In the genomic region with DNA sequence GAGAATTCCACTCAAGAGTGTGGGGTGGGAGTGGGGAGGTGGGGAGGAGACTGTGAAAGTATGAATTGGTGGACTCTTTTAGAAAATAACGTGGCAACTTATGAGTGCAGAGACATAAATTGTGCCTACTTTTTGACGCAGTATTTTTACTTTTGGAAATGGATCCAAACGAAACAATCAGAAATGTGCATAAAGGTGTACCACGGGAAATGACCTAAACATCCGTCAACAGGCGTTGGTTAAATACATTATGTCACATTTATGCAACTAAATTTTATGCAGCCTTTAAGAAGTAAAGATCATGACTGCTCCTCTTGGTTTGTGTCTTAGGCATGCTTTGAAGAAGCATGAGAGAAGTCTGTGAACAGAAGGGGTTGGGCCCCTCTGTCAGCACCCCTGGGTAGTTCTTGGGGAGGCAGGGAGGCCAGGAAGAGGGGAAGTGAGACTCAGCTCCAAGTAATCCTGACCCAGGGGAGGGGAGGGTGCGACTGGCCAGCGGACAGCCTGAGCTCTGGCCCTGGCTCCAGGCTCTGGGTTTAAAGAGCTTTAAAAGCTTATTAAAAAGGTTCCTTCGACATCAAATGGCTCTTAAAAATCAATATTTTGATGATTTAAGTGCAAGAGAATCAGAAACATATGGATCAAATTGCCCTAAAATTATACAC, we compare ENCODE assay signal across 17 cellular contexts.
"Had no signal": no experiment of that assay in that cellular context is flagged by ENCODE, and none has a peak within 500 bp of the region (broad histone marks: within the 10 kb centered on the region; RNA-seq: fewer than 3 reads in every experiment).

No MANE protein-coding gene starts in this region.

- H3K9me3 ChIP-seq: colonic mucosa, left lung, tibial artery had no signal

- H3K4me3 ChIP-seq: colonic mucosa, left lung, tibial artery had no signal

- ATAC-seq: left lung; stimulated activated effector memory CD8-positive, alpha-beta T cell treated with anti-CD3 and anti-CD28 coated beads, Interleukin-12 subunit alpha, Interleukin-12 subunit beta, amount 100 ng/mL, for 72 hours had no signal

- H3K36me3 ChIP-seq: colonic mucosa, left lung, tibial artery had no signal

- H3K27ac ChIP-seq: colonic mucosa, epithelial cell of prostate had no signal

- H3K4me1 ChIP-seq: colonic mucosa had no signal

- H3K27me3 ChIP-seq: colonic mucosa, tibial artery had no signal

- DNase-seq: activated B cell treated with CpG ODN at 0.5 μM for 24 hours; activated CD4-positive, alpha-beta T cell treated with anti-CD3 and anti-CD28 coated beads, Interleukin-2, amount 10 ng/mL, durations not matched to agents 7 days and 5 days; activated CD8-positive, alpha-beta memory T cell treated with anti-CD3 and anti-CD28 coated beads, Interleukin-2, amount 50 U/mL, for 48 hours; activated naive CD8-positive, alpha-beta T cell treated with anti-CD3 and anti-CD28 coated beads for 36 hours; activated T-cell treated with anti-CD3 and anti-CD28 coated beads, Interleukin-2, amount 50 U/mL, for 72 hours; central memory CD4-positive, alpha-beta T cell; colonic mucosa; effector CD8-positive, alpha-beta T cell; hippocampal formation; left lung; nephron progenitor cell; stimulated activated CD4-positive, alpha-beta T cell treated with anti-CD3 and anti-CD28 coated beads, Interleukin-12 subunit alpha, Interleukin-12 subunit beta, amount 100 ng/mL, for 4 hours; stimulated activated CD4-positive, alpha-beta T cell treated with anti-CD3 and anti-CD28 coated beads, Interleukin-2, amount 100 ng/mL, for 24 hours; T-helper 2 cell had no signal
